Comparison of ENCODE assay signal across 17 cellular contexts in genomic region chr17:19311016-19311415, GRCh38. TPM values are rescaled to one million over a fixed set of nuclear protein-coding genes. Genes with fewer than 3 reads are reported as not detected.
DNase-seq lines count a peak whose midpoint lies in the region; ATAC-seq, FAIRE-seq and TF ChIP-seq lines count a peak whose summit lies in the region.
"Had no signal": no experiment of that assay in that cellular context is flagged by ENCODE, and none has a peak within 500 bp of the region (broad histone marks: within the 10 kb centered on the region; RNA-seq: fewer than 3 reads in every experiment).

No MANE protein-coding gene starts in this region.

- no peak overlapping the region for H3K27ac ChIP-seq in BLaER1 treated with 17β-estradiol and CSF1 and Interleukin-3, amounts not matched to agents 10 nM and 100 nM
- H3K27ac ChIP-seq in dorsolateral prefrontal cortex (peak overlapping the region in 58 of 59 donors; percentile 24 to 100 (median 97)), psoas muscle (peak overlapping the region; percentile 54)

- intact Hi-C loops in dorsolateral prefrontal cortex (cut with DNase I) = no loop called here
- intact Hi-C loops in psoas muscle (cut with DNase I) = no loop called here
- intact Hi-C loops in head of caudate nucleus (cut with DNase I) = no loop called here

- H3K27me3 ChIP-seq in BLaER1 treated with 17β-estradiol and CSF1 and Interleukin-3, amounts not matched to agents 10 nM and 100 nM = peaks cover 60 to 90% (median 79%) of the 10 kb centered on the region in 11 experiments
- H3K27me3 ChIP-seq in dorsolateral prefrontal cortex (no peaks in the 10 kb centered on the region), psoas muscle (ENCODE audit: insufficient read depth in 3 of 3, low read length in 2 of 3) (no peaks in the 10 kb centered on the region)

- H3K9me3 ChIP-seq in BLaER1 treated with 17β-estradiol and CSF1 and Interleukin-3, amounts not matched to agents 10 nM and 100 nM (replicated peaks in 1 of 11) = no peaks in the 10 kb centered on the region
- H3K9me3 ChIP-seq in psoas muscle = no peaks in the 10 kb centered on the region

- WGBS in psoas muscle, 3 donors = 90 to 93% (median 91%) methylated on average over 5 of the region's 5 CpGs

- H4K20me1 ChIP-seq in BLaER1 treated with 17β-estradiol and CSF1 and Interleukin-3, amounts not matched to agents 10 nM and 100 nM = peaks cover under 1 to 56% (median 10%) of the 10 kb centered on the region in 11 experiments; a peak in 15 of 22 replicates

- peak overlapping the region in 10 of 11 experiments; percentile 18 to 88 (median 48); a peak in 18 of 22 replicates for H3K4me2 ChIP-seq in BLaER1 treated with 17β-estradiol and CSF1 and Interleukin-3, amounts not matched to agents 10 nM and 100 nM

- H3K4me3 ChIP-seq in BLaER1 treated with 17β-estradiol and CSF1 and Interleukin-3, amounts not matched to agents 10 nM and 100 nM = no peak overlapping the region
- no peak overlapping the region for H3K4me3 ChIP-seq in dorsolateral prefrontal cortex
- H3K4me3 ChIP-seq in psoas muscle = no peak overlapping the region

- peak; percentile 91 for FAIRE-seq in HTR-8/SVneo (lab: Jason Lieb, UNC)

- ATAC-seq in psoas muscle (no peak), GM21717 (IDR thresholded peaks at IDR 0.05; ENCODE audit: unreplicated experiment) (no peak)
- ATAC-seq: PC-3 had no signal

- H3K9ac ChIP-seq in BLaER1 treated with 17β-estradiol and CSF1 and Interleukin-3, amounts not matched to agents 10 nM and 100 nM = no peak overlapping the region

- H3K36me3 ChIP-seq in BLaER1 treated with 17β-estradiol and CSF1 and Interleukin-3, amounts not matched to agents 10 nM and 100 nM = no peaks in the 10 kb centered on the region
- H3K36me3 ChIP-seq in psoas muscle (ENCODE audit: insufficient read depth in 1 of 2, low read depth in 1 of 2) = peaks cover 2 to 32% of the 10 kb centered on the region in 2 donors

- peaks cover 64 to 87% (median 84%) of the 10 kb centered on the region in 10 experiments for H3K4me1 ChIP-seq in BLaER1 treated with 17β-estradiol and CSF1 and Interleukin-3, amounts not matched to agents 10 nM and 100 nM
- peaks cover 17% of the 10 kb centered on the region for H3K4me1 ChIP-seq in psoas muscle

- TF ChIP-seq CTCF in dorsolateral prefrontal cortex (IDR thresholded peaks at IDR 0.05 in 54 of 56, conservative IDR thresholded peaks at IDR 0.05 in 2 of 56; ENCODE audit: low read depth in 1 of 56, partially characterized antibody in 56 of 56) (no peak), psoas muscle (IDR thresholded peaks at IDR 0.05) (no peak)

- DNase-seq in HTR-8/SVneo (ENCODE audit: insufficient read length, low spot score) = no peak
- peak in 5 of 10 donors; percentile 7 to 37 (median 33) for DNase-seq in dorsolateral prefrontal cortex
- no peak for DNase-seq in psoas muscle
- no peak for DNase-seq in head of caudate nucleus
- no peak for DNase-seq in retina
- DNase-seq in NOMO-1 (lab: John Stamatoyannopoulos, UW; ENCODE audit: unreplicated experiment in 2 of 2) = no peak
- DNase-seq: ACHN; CD4-positive, alpha-beta memory T cell; DMS79 treated with DMSO at 0.1 percent for 48 hours; GF-D8; GOT3; KBM-7; NCI-H1048; NCI-H69; PC-3 had no signal

RNA-seq across cellular contexts. Expression of gene B9D1, which starts 51.5 kb away (rescaled TPM):
- total RNA-seq in dorsolateral prefrontal cortex = 10 to 100 TPM; 10.3 to 48.5 (median 28.0) TPM
- total RNA-seq in psoas muscle = 1 to 10 TPM; 4.7 to 8.7 (median 6.4) TPM
- 1 to 10 TPM; 7.0 to 9.2 (median 7.3) TPM for polyA plus RNA-seq in psoas muscle

Comparison
In these comparisons a context has a peak if more than half of its experiments do, and no peak if none do; other contexts are left out.
1. H3K27ac ChIP-seq: peak in dorsolateral prefrontal cortex (58 of 59) and psoas muscle (single experiment); none in BLaER1 treated with 17β-estradiol and CSF1 and Interleukin-3, amounts not matched to agents 10 nM and 100 nM (0 of 11).